28 cellular contexts compared by ENCODE assay signal in the genomic region with DNA sequence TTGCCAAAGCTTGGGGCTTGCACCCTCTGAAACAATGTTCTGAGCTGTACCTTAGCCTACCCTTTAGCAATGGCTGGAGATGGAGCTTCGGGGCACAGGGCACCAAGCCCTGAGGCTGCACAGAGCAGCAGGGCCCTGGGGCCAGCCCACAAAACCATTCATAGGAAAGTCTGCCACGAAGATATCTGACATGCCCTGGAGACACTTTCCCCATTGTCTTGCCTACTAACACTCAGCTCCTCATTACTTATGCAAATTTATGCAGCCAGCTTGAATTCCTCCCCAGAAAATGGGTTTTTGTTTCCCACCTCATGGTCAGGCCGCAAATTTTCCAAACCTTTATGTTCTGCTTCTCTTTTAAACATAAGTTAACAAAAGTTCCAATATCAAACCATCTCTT.
"Had no signal": no experiment of that assay in that cellular context is flagged by ENCODE, and none has a peak within 500 bp of the region (broad histone marks: within the 10 kb centered on the region; RNA-seq: fewer than 3 reads in every experiment).

No MANE protein-coding gene starts in this region.

- H3K27ac Mint-ChIP-seq: activated naive CD4-positive, alpha-beta T cell treated with anti-CD3 and anti-CD28 coated beads for 36 hours; activated naive CD8-positive, alpha-beta T cell treated with anti-CD3 and anti-CD28 coated beads for 36 hours; nephron; T-helper 2 cell treated with Interferon-gamma antibody and Interleukin-4, amounts not matched to agents 5 μg/mL and 100 μg/mL, for 36 hours had no signal

- H3K4me3 ChIP-seq: left ventricle myocardium inferior, lung, ovary, prostate gland, skin epidermis, stomach, thyroid gland, upper lobe of left lung, vagina had no signal

- H3K27me3 ChIP-seq: ovary, stomach, thyroid gland, upper lobe of left lung, vagina had no signal

- H3K9me3 ChIP-seq: ovary, prostate gland, thyroid gland had no signal

- H3K36me3 ChIP-seq: left ventricle myocardium inferior, ovary, prostate gland, thyroid gland, upper lobe of left lung, vagina had no signal

- ATAC-seq: esophagus mucosa, sciatic nerve had no signal

- DNase-seq: activated CD4-positive, alpha-beta T cell treated with anti-CD3 and anti-CD28 coated beads for 4 hours; activated CD4-positive, alpha-beta T cell treated with anti-CD3 and anti-CD28 coated beads, Interleukin-2, amount 50 U/mL, for 48 hours; activated CD8-positive, alpha-beta memory T cell treated with anti-CD3 and anti-CD28 coated beads for 24 hours; activated effector memory CD4-positive, alpha-beta T cell treated with Interleukin-2 at 50 U/mL for 16 hours; activated naive CD4-positive, alpha-beta T cell treated with anti-CD3 and anti-CD28 coated beads for 36 hours; activated naive CD8-positive, alpha-beta T cell treated with anti-CD3 and anti-CD28 coated beads for 36 hours; caudate nucleus; foreskin melanocyte; islet precursor cell; left ventricle myocardium inferior; ovary; retina; stimulated activated CD4-positive, alpha-beta T cell treated with anti-CD3 and anti-CD28 coated beads, Interleukin-1b, Interleukin-23, amount 100 ng/mL, for 48 hours; stimulated activated CD4-positive, alpha-beta T cell treated with anti-CD3 and anti-CD28 coated beads, Interleukin-4, amount 100 ng/mL, for 4 hours; stimulated activated CD8-positive, alpha-beta memory T cell treated with anti-CD3 and anti-CD28 coated beads, Interleukin-4, amount 100 ng/mL, for 48 hours; stomach; T-helper 1 cell; thyroid gland had no signal

- H3K4me3 Mint-ChIP-seq: activated naive CD4-positive, alpha-beta T cell treated with anti-CD3 and anti-CD28 coated beads for 36 hours; activated naive CD8-positive, alpha-beta T cell treated with anti-CD3 and anti-CD28 coated beads for 36 hours; nephron; stimulated activated memory B cell treated with anti-CD40 and anti-IgM and Interleukin-4, amounts not matched to agents 10 μg/mL and 1 μg/mL and 100 μg/mL, for 72 hours; T-helper 2 cell treated with Interferon-gamma antibody and Interleukin-4, amounts not matched to agents 5 μg/mL and 100 μg/mL, for 36 hours had no signal

- H3K27me3 Mint-ChIP-seq: activated naive CD8-positive, alpha-beta T cell treated with anti-CD3 and anti-CD28 coated beads for 36 hours; stimulated activated memory B cell treated with anti-CD40 and anti-IgM and Interleukin-4, amounts not matched to agents 10 μg/mL and 1 μg/mL and 100 μg/mL, for 72 hours had no signal

- H3K4me1 Mint-ChIP-seq: activated naive CD8-positive, alpha-beta T cell treated with anti-CD3 and anti-CD28 coated beads for 36 hours; nephron had no signal

- H3K9me3 Mint-ChIP-seq: T-helper 2 cell treated with Interferon-gamma antibody and Interleukin-4, amounts not matched to agents 5 μg/mL and 100 μg/mL, for 36 hours had no signal

- H3K27ac ChIP-seq: left ventricle myocardium inferior, ovary, prostate gland, skin epidermis, stomach, thyroid gland, upper lobe of left lung, vagina had no signal

- H3K4me1 ChIP-seq: left ventricle myocardium inferior, prostate gland, stomach, thyroid gland, upper lobe of left lung, vagina had no signal
